ENCODE assay signal across 8 cellular contexts in the genomic region with DNA sequence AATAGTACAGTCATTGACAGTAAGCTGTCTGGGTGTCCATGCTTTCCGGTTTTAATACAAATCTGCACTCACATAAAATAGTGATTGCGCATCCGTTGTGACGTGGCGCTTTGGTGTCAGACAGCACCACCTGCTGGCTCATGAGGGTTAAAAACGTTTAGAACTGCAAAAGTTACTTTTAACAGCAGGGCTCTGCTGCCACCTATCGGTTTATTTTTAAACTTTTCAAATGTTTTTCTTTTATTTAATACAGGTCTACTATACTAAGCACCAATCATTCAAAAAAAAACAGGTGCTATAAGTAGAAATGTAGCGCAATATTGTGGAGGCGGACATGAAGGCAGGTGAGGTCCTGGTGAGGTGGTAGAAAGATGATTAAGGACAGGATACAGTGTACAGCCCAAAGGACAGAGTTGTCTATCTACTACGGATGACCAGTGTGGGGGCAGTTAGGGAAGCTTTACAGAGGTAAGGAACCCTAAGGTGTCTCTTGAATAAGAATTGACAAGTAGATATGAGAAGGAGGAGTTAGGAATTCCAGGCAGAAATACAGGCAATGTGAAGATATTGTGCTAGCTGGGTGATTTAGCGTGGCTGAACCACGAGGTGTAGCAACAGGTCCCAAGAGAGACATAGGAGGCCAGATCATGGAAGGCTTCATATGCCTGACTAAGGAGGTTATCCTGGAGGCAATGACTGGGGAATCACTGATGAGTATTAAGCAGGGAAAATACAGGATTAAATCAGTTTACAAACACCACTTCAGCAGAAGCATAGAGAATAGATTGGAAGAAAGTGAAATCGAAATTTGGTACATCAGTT.
A peak's percentile ranks its signal among the peaks of the same experiment; 100 is the strongest.
DNase-seq lines count a peak whose midpoint lies in the region; ATAC-seq and TF ChIP-seq lines count a peak whose summit lies in the region.

No MANE protein-coding gene starts in this region.

- peaks cover 7% of the 10 kb centered on the region for H3K27me3 Mint-ChIP-seq in activated CD4-positive, alpha-beta memory T cell treated with anti-CD3 and anti-CD28 coated beads for 36 hours

- intact Hi-C loops in activated CD4-positive, alpha-beta memory T cell treated with anti-CD3 and anti-CD28 coated beads for 36 hours (cut with micrococcal nuclease), result loop anchor here (1.0 to 5.0 kb wide), 3 partner anchors 259 to 1250 kb away; no protein-coding TSS in a partner anchor

- H3K9me3 Mint-ChIP-seq in activated CD4-positive, alpha-beta memory T cell treated with anti-CD3 and anti-CD28 coated beads for 36 hours, result no peaks in the 10 kb centered on the region

- no peak overlapping the region for H3K27ac Mint-ChIP-seq in activated CD4-positive, alpha-beta memory T cell treated with anti-CD3 and anti-CD28 coated beads for 36 hours

- DNase-seq in BE2C (peak; percentile 79), GM19240 (ENCODE audit: insufficient read length, low spot score) (peak; percentile 56), NCI-H82 treated with DMSO at 0.1 percent for 48 hours (lab: John Stamatoyannopoulos, UW; ENCODE audit: unreplicated experiment) (peak; percentile 55), medulla oblongata (ENCODE audit: extremely low spot score) (peak; percentile 88)
- DNase-seq in activated CD4-positive, alpha-beta memory T cell treated with anti-CD3 and anti-CD28 coated beads for 36 hours, result peak; percentile 87
- peak; percentile 75 for DNase-seq in effector CD4-positive, alpha-beta T cell
- DNase-seq in stimulated activated CD8-positive, alpha-beta memory T cell treated with anti-CD3 and anti-CD28 coated beads, Interleukin-15, amount 100 ng/mL, for 24 hours (ENCODE audit: low read depth), result peak; percentile 32

- peak; percentile 99 for TF ChIP-seq CTCF in BE2C (IDR thresholded peaks at IDR 0.05; ENCODE audit: low read depth, low read length)

- no peaks in the 10 kb centered on the region for H3K36me3 Mint-ChIP-seq in activated CD4-positive, alpha-beta memory T cell treated with anti-CD3 and anti-CD28 coated beads for 36 hours

- no peak overlapping the region for H3K4me3 ChIP-seq in BE2C (ENCODE audit: low read depth, low read length)

- no peaks in the 10 kb centered on the region for H3K36me3 ChIP-seq in BE2C

- CTCF ChIA-PET in activated CD4-positive, alpha-beta memory T cell treated with anti-CD3 and anti-CD28 coated beads for 36 hours (lab: Charles Lee), result interaction anchor here (0.6 to 6.8 kb wide), 21 partner anchors 10 to 737 kb away, joined by 3 to 98 read pairs (median 4); no protein-coding TSS in a partner anchor

- no peaks in the 10 kb centered on the region for H3K4me1 ChIP-seq in BE2C

- H3K9me3 ChIP-seq in BE2C, result no peaks in the 10 kb centered on the region

- H3K4me3 Mint-ChIP-seq in activated CD4-positive, alpha-beta memory T cell treated with anti-CD3 and anti-CD28 coated beads for 36 hours, result no peak overlapping the region

- H3K27me3 ChIP-seq in BE2C, result peaks cover 19% of the 10 kb centered on the region

- peaks cover 2% of the 10 kb centered on the region for H3K4me1 Mint-ChIP-seq in activated CD4-positive, alpha-beta memory T cell treated with anti-CD3 and anti-CD28 coated beads for 36 hours (ENCODE audit: low read depth)

- ATAC-seq in HG03558 (IDR thresholded peaks at IDR 0.05; ENCODE audit: extremely low read depth, unreplicated experiment), result peak; percentile 55

- POLR2A ChIA-PET in activated CD4-positive, alpha-beta memory T cell treated with anti-CD3 and anti-CD28 coated beads for 36 hours (lab: Charles Lee), result no interaction called here

Comparison
In these comparisons a context has a peak if more than half of its experiments do, and no peak if none do; other contexts are left out.
1. DNase-seq: peak in every context shown above with its lines; median percentile 88 in medulla oblongata; 87 in activated CD4-positive, alpha-beta memory T cell treated with anti-CD3 and anti-CD28 coated beads for 36 hours; 79 in BE2C; 75 in effector CD4-positive, alpha-beta T cell; 56 in GM19240; 55 in NCI-H82 treated with DMSO at 0.1 percent for 48 hours; 32 in stimulated activated CD8-positive, alpha-beta memory T cell treated with anti-CD3 and anti-CD28 coated beads, Interleukin-15, amount 100 ng/mL, for 24 hours.